10 cellular contexts compared by ENCODE assay signal in the genomic region with DNA sequence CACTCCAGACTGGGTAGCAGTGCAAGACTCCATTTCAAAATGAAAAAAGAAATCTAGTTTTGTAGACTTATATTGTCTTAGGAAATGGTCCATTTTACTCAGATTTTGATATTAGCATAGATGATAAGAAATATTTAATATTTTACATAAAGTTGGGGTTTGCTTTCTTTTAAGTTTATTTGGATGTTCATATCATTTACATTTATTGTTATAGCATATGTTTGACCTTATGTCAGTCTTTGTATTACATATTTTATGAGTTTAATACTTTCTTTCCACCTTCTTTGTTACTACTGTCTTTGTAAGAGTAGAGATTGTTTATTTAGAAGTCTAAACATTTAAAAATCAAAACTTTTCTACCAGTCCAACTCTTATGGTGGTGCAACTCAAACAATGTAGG.
"Had no signal": no experiment of that assay in that cellular context is flagged by ENCODE, and none has a peak within 500 bp of the region (broad histone marks: within the 10 kb centered on the region; RNA-seq: fewer than 3 reads in every experiment).

No MANE protein-coding gene starts in this region.

- H3K4me3 ChIP-seq: GM23248, GM23338, HAP-1 had no signal

- H3K36me3 ChIP-seq: HAP-1 had no signal

- H3K4me3 Mint-ChIP-seq: GM23338, H9 had no signal

- FAIRE-seq: H1, H54 had no signal

- H3K27ac Mint-ChIP-seq: GM23338, H9 had no signal

- H3K4me2 ChIP-seq: GM23338 had no signal

- H2AFZ ChIP-seq: GM23248, GM23338 had no signal

- DNase-seq: GM23248, GOT3, H7, H9, HCEC 1CT had no signal

- H3K9ac ChIP-seq: GM23248 had no signal

- H3K9me3 Mint-ChIP-seq: GM23338 had no signal

- ATAC-seq: GM23338, HCT116 had no signal

- H3K27ac ChIP-seq: GM23248 had no signal
